In the genomic region with DNA sequence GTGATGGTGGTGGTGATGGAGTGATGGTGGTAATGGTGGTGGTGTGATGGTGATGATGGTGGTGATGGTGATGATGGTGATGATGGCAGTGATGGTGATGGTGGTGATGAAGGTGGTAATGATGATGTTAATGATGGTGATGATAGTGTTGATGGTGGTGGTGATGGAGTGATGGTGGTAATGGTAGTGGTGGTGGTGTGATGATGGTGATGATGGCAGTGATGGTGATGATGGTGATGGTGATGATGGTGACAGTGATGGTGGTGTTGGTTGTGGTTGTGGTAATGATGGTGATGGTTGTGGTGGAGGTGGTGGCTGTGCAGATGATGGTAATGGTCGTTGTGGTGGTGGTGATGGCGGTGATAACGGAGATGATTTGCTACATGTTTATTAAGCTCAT, we compare ENCODE assay signal across 2 cellular contexts.
TF ChIP-seq lines count a peak whose summit lies in the region.

No MANE protein-coding gene starts in this region.

TF ChIP-seq in HEK293T, 16 proteins besides CTCF, POLR2A, EP300 and RAD21:
- TF ChIP-seq TARDBP (IDR thresholded peaks at IDR 0.05) (0 out of 2 replicates have a peak, but pooled peaks have one; percentile 9), SUZ12 (IDR thresholded peaks at IDR 0.05) (no peak)

TF ChIP-seq in H1, 55 proteins besides CTCF, POLR2A, EP300 and RAD21:
- TF ChIP-seq RXRA (IDR thresholded peaks at IDR 0.05; ENCODE audit: insufficient read depth, low read depth, low read length) (no peak), SRF (IDR thresholded peaks at IDR 0.05; ENCODE audit: low read depth, low read length) (no peak), TCF12 (IDR thresholded peaks at IDR 0.05; ENCODE audit: low read depth, low read length) (no peak), ASH2L (IDR thresholded peaks at IDR 0.05; ENCODE audit: low read length) (no peak), TAF7 (optimal IDR thresholded peaks at IDR 0.05; ENCODE audit: borderline replicate concordance, low read depth, low read length) (no peak), NANOG (IDR thresholded peaks at IDR 0.05; ENCODE audit: insufficient read depth, low read depth, low read length, poor library complexity, severe bottlenecking) (no peak), EGR1 (IDR thresholded peaks at IDR 0.05; ENCODE audit: borderline replicate concordance, low read depth, low read length) (no peak), RNF2 (IDR thresholded peaks at IDR 0.05; ENCODE audit: borderline replicate concordance, low read depth, low read length, missing control alignments, poor library complexity, severe bottlenecking) (no peak), CBX5 (IDR thresholded peaks at IDR 0.05; ENCODE audit: low read depth, low read length) (no peak), CREB1 (IDR thresholded peaks at IDR 0.05) (no peak), GABPA (IDR thresholded peaks at IDR 0.05; ENCODE audit: borderline replicate concordance, insufficient read depth, low read length) (no peak), KDM1A (IDR thresholded peaks at IDR 0.05; ENCODE audit: borderline replicate concordance, low read length) (no peak), TBP (IDR thresholded peaks at IDR 0.05; ENCODE audit: low read depth, low read length) (no peak), HDAC2 (IDR thresholded peaks at IDR 0.05; ENCODE audit: borderline replicate concordance in 1 of 2, low read depth in 2 of 2, low read length in 2 of 2) (no peak), BCL11A (IDR thresholded peaks at IDR 0.05; ENCODE audit: low read depth in 2 of 2, low read length in 2 of 2) (no peak), BRCA1 (IDR thresholded peaks at IDR 0.05; ENCODE audit: low read depth, low read length) (no peak), KDM4A (IDR thresholded peaks at IDR 0.05; ENCODE audit: low read depth, low read length, severe bottlenecking) (no peak), EZH2 (IDR thresholded peaks at IDR 0.05; ENCODE audit: low read depth, low read length, severe bottlenecking) (no peak)
- TF ChIP-seq, protein P1, sequence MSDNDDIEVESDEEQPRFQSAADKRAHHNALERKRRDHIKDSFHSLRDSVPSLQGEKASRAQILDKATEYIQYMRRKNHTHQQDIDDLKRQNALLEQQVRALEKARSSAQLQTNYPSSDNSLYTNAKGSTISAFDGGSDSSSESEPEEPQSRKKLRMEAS (IDR thresholded peaks at IDR 0.05) = no peak
